ENCODE assay signal across 18 cellular contexts in genomic region chr20:3171391-3172125, GRCh38. TPM values are rescaled to one million over a fixed set of nuclear protein-coding genes. Genes with fewer than 3 reads are reported as not detected.
DNase-seq lines count a peak whose midpoint lies in the region; ATAC-seq, FAIRE-seq and TF ChIP-seq lines count a peak whose summit lies in the region.
"Had no signal": no experiment of that assay in that cellular context is flagged by ENCODE, and none has a peak within 500 bp of the region (broad histone marks: within the 10 kb centered on the region; RNA-seq: fewer than 3 reads in every experiment).

No MANE protein-coding gene starts in this region.

- no peak overlapping the region for H3K4me3 ChIP-seq in CD4-positive, CD25-positive, alpha-beta regulatory T cell (ENCODE audit: low read depth, low read length)
- H3K4me3 ChIP-seq in K562 (no peak overlapping the region), uterus (no peak overlapping the region)
- H3K4me3 ChIP-seq: MG63, mucosa of descending colon, tibial nerve had no signal

- peaks cover 66% of the 10 kb centered on the region for H3K27me3 Mint-ChIP-seq in CD4-positive, CD25-positive, alpha-beta regulatory T cell
- H3K27me3 Mint-ChIP-seq in naive B cell: peaks cover 33 to 69% (median 55%) of the 10 kb centered on the region in 3 donors

- TF ChIP-seq EP300 in K562 (IDR thresholded peaks at IDR 0.05; ENCODE audit: low read length): no peak

- no TSS peak for BruUV-seq in K562 (replicated peaks; lab: Mats Ljungman, UMichigan)

- TF ChIP-seq RAD21 in K562 (CRISPR knock-in tag; conservative IDR thresholded peaks at IDR 0.05 in 1 of 2, IDR thresholded peaks at IDR 0.05 in 1 of 2): no peak

- no peak for TF ChIP-seq POLR2A in K562 (conservative IDR thresholded peaks at IDR 0.05)
- TF ChIP-seq POLR2A in uterus (IDR thresholded peaks at IDR 0.05): no peak

- H3K27ac Mint-ChIP-seq in CD4-positive, CD25-positive, alpha-beta regulatory T cell: peak overlapping the region in 1 of 3 donors; percentile 86
- H3K27ac Mint-ChIP-seq in naive B cell: peak overlapping the region in 4 of 6 donors; percentile 6 to 87 (median 26)
- H3K27ac Mint-ChIP-seq: activated CD4-positive, alpha-beta T cell treated with anti-CD3 and anti-CD28 coated beads for 36 hours had no signal

- POLR2A ChIA-PET in K562 (lab: Yijun Ruan, JAX) (interaction anchor here (0.9 to 1.5 kb wide), 3 partner anchors 10 to 37 kb away, joined by 3 to 6 read pairs (median 3); partner anchors contain the start of gene ITPA), HEK293T (lab: Yijun Ruan, JAX) (interaction anchor here (1.8 to 2.9 kb wide), 3 partner anchors 10 to 12 kb away, joined by 4 to 13 read pairs (median 13); partner anchors contain the start of genes FASTKD5 and UBOX5)

- H3K4me3 Mint-ChIP-seq in CD4-positive, CD25-positive, alpha-beta regulatory T cell: peak overlapping the region; percentile 83 to 97 (median 87)
- peak overlapping the region; percentile 27 to 94 (median 82) for H3K4me3 Mint-ChIP-seq in naive B cell

- no peaks in the 10 kb centered on the region for H3K36me3 Mint-ChIP-seq in CD4-positive, CD25-positive, alpha-beta regulatory T cell
- no peaks in the 10 kb centered on the region for H3K36me3 Mint-ChIP-seq in naive B cell

- in situ Hi-C loops in GM13977 (cut with MboI; ENCODE audit: low pct_unique_long_range_greater_than_20kb, low sequenced_read_pairs, unreplicated experiment) (no loop called here), K562 (cut with MboI) (no loop called here)

- peaks cover 11% of the 10 kb centered on the region; the same call in 2 of the 3 replicates for H3K79me2 ChIP-seq in K562 (ENCODE audit: control insufficient read depth, insufficient read depth, low read length)

- H3K4me2 ChIP-seq in K562 (ENCODE audit: insufficient read depth, low read length): no peak overlapping the region

- DNase-seq in CD4-positive, CD25-positive, alpha-beta regulatory T cell: no peak
- DNase-seq in GM13977 (ENCODE audit: low spot score): peak; percentile 19
- no peak for DNase-seq in K562 (ENCODE audit: extremely low read depth in 1 of 4, low spot score in 3 of 4)
- no peak for DNase-seq in naive B cell
- DNase-seq in middle frontal gyrus (ENCODE audit: extremely low spot score, low spot score): no peak
- DNase-seq in uterus: no peak
- DNase-seq in HEK293T (ENCODE audit: extremely low spot score): no peak
- DNase-seq in AG08396 (ENCODE audit: low spot score): no peak
- DNase-seq: activated CD4-positive, alpha-beta T cell treated with anti-CD3 and anti-CD28 coated beads for 36 hours; kidney; MG63; mucosa of descending colon; NCI-H2029; stimulated activated CD4-positive, alpha-beta T cell treated with anti-CD3 and anti-CD28 coated beads, Interleukin-1b, Interleukin-23, amount 100 ng/mL, for 48 hours had no signal

- H3K27ac ChIP-seq in CD4-positive, CD25-positive, alpha-beta regulatory T cell (ENCODE audit: insufficient read depth, low read length, poor library complexity, severe bottlenecking): no peak overlapping the region
- H3K27ac ChIP-seq in K562 (ENCODE audit: extremely low read depth, low read depth, low read length): no peak overlapping the region
- H3K27ac ChIP-seq in uterus: no peak overlapping the region

- H3K9me3 Mint-ChIP-seq in CD4-positive, CD25-positive, alpha-beta regulatory T cell: no peaks in the 10 kb centered on the region
- H3K9me3 Mint-ChIP-seq in naive B cell: no peaks in the 10 kb centered on the region
- H3K9me3 Mint-ChIP-seq: T-helper 1 cell treated with Interleukin-12 subunit alpha and Interleukin-12 subunit beta and Interleukin-4 antibody, amounts not matched to agents 30 μg/mL and 1 μg/mL, for 36 hours had no signal

- H2AFZ ChIP-seq in K562 (ENCODE audit: low read depth, low read length): no peak overlapping the region

- TF ChIP-seq CTCF in GM13977 (IDR thresholded peaks at IDR 0.05; ENCODE audit: extremely low read depth, insufficient read depth, missing control alignments) (no peak), K562 (IDR thresholded peaks at IDR 0.05 in 2 of 3, conservative IDR thresholded peaks at IDR 0.05 in 1 of 3; ENCODE audit: insufficient read depth in 2 of 3, low read depth in 1 of 3, low read length in 3 of 3) (no peak), uterus (IDR thresholded peaks at IDR 0.05) (no peak)

- peaks cover 25% of the 10 kb centered on the region for H3K4me1 ChIP-seq in CD4-positive, CD25-positive, alpha-beta regulatory T cell (ENCODE audit: control insufficient read depth, insufficient read depth, low read length, poor library complexity, severe bottlenecking)
- peaks cover 0 to 34% of the 10 kb centered on the region in 2 experiments; a peak in 3 of 5 replicates for H3K4me1 ChIP-seq in K562 (replicated peaks in 1 of 2; ENCODE audit: control insufficient read depth in 2 of 2, insufficient read depth in 2 of 2, low read length in 2 of 2)
- no peaks in the 10 kb centered on the region for H3K4me1 ChIP-seq in uterus

- no peak for FAIRE-seq in K562 (lab: Jason Lieb, UNC)
- FAIRE-seq: endothelial cell of umbilical vein, HTR-8/SVneo, kidney had no signal

- ATAC-seq in CD4-positive, CD25-positive, alpha-beta regulatory T cell (ENCODE audit: low read depth in 2 of 2): no peak
- ATAC-seq in K562 (no peak), naive B cell (ENCODE audit: low read depth in 2 of 2) (no peak)
- ATAC-seq: activated CD4-positive, alpha-beta T cell treated with anti-CD3 and anti-CD28 coated beads for 36 hours; mucosa of descending colon had no signal

- peaks cover 0 to 25% (median 12%) of the 10 kb centered on the region in 4 donors for H3K4me1 Mint-ChIP-seq in CD4-positive, CD25-positive, alpha-beta regulatory T cell
- peaks cover 12 to 32% (median 23%) of the 10 kb centered on the region in 3 donors for H3K4me1 Mint-ChIP-seq in naive B cell

- intact Hi-C loops in K562 (cut with micrococcal nuclease): no loop called here
- intact Hi-C loops in uterus (cut with DNase I; ENCODE audit: low total_unique reads): no loop called here

- no peaks in the 10 kb centered on the region for H4K20me1 ChIP-seq in K562 (replicated peaks; ENCODE audit: control insufficient read depth, insufficient read depth, low read length)

- H3K9me1 ChIP-seq in K562 (ENCODE audit: control insufficient read depth, insufficient read depth, low read length): no peaks in the 10 kb centered on the region

- H3K36me3 ChIP-seq in CD4-positive, CD25-positive, alpha-beta regulatory T cell (ENCODE audit: control insufficient read depth, insufficient read depth, low read length): no peaks in the 10 kb centered on the region
- no peaks in the 10 kb centered on the region for H3K36me3 ChIP-seq in K562 (ENCODE audit: control insufficient read depth, insufficient read depth, low read length)
- H3K36me3 ChIP-seq in uterus: no peaks in the 10 kb centered on the region
- H3K36me3 ChIP-seq: MG63, tibial nerve had no signal

- H3K9ac ChIP-seq in K562 (ENCODE audit: insufficient read depth in 1 of 2, low read depth in 2 of 2, low read length in 2 of 2): 0 out of 4 replicates have a peak overlapping the region, but pooled peaks of 1 of the 2 experiments have one; percentile 20

- CTCF ChIA-PET in K562 (lab: Yijun Ruan, JAX; ENCODE audit: low intra/inter-chr PET ratio): no interaction called here
- CTCF ChIA-PET in HEK293T (lab: Yijun Ruan, JAX): interaction anchor here (0.6 kb wide), 1 partner anchor 99 kb away, joined by 4 read pairs; no protein-coding TSS in a partner anchor

- WGBS in K562 (ENCODE audit: insufficient coverage, low coverage, missing lambda C conversion rate): 26% methylated on average over 5 of the region's 14 CpGs

- no peaks in the 10 kb centered on the region for H3K9me3 ChIP-seq in CD4-positive, CD25-positive, alpha-beta regulatory T cell (ENCODE audit: control insufficient read depth in 2 of 2, low read length in 2 of 2)
- H3K9me3 ChIP-seq in K562 (replicated peaks; ENCODE audit: control insufficient read depth, insufficient read depth, low read depth, low read length): no peaks in the 10 kb centered on the region
- no peaks in the 10 kb centered on the region for H3K9me3 ChIP-seq in uterus
- H3K9me3 ChIP-seq: MG63, mucosa of descending colon, tibial nerve had no signal

- H3K27me3 ChIP-seq in CD4-positive, CD25-positive, alpha-beta regulatory T cell (ENCODE audit: control insufficient read depth, insufficient read depth, low read length): peaks cover 11% of the 10 kb centered on the region
- no peaks in the 10 kb centered on the region for H3K27me3 ChIP-seq in K562 (ENCODE audit: control insufficient read depth in 2 of 2, insufficient read depth in 2 of 2, low read length in 2 of 2)
- no peaks in the 10 kb centered on the region for H3K27me3 ChIP-seq in uterus

RNA-seq across cellular contexts. Expression of gene LZTS3, which starts 1.8 kb away (rescaled TPM):
- total RNA-seq in CD4-positive, CD25-positive, alpha-beta regulatory T cell: 24.2 TPM
- polyA plus RNA-seq in CD4-positive, CD25-positive, alpha-beta regulatory T cell: 1 to 10 TPM; 1.0 to 2.3 (median 1.1) TPM
- total RNA-seq in K562 (2011; cell fraction: chromatin; rRNA removed; ENCODE audit: low replicate concordance): 3.8 and 12.3 TPM in 2 replicates
- total RNA-seq in K562 (2011; cell fraction: nucleolus; rRNA removed): 7.0 and 8.0 TPM in 2 replicates
- 5.1 and 5.7 TPM in 2 replicates for total RNA-seq in K562 (2011; cell fraction: nucleoplasm; rRNA removed)
- total RNA-seq in K562 (2014; rRNA removed) (2.8 and 3.4 TPM in 2 replicates), K562 (2014; rRNA removed; fragmentation: Illumina TruSeq; extraction: Trizol) (0.70 and 0.73 TPM in 2 replicates), K562 (2015; rRNA removed; fragmentation: Illumina TruSeq; extraction: Trizol) (1.1 and 1.2 TPM in 2 replicates), K562 (2021) (2.4 and 2.9 TPM in 2 replicates), uterus (10 to 100 TPM in 2 of 4 donors, 1 to 10 TPM in 2; 3.6 to 13.1 (median 8.2) TPM)
- polyA plus RNA-seq in K562 (2011; rRNA removed) (2.4 and 4.0 TPM in 2 replicates), K562 (2014; fragmentation: Illumina TruSeq; extraction: Trizol) (2.0 and 2.3 TPM in 2 replicates), K562 (2014; fragmentation: Nextera tagmentation; extraction: Ambion mirVana) (under 1 TPM; 0.07 to 0.28 TPM), K562 (2014; rRNA removed) (2.6 and 2.8 TPM in 2 replicates), naive B cell (ENCODE audit: low read depth in 6 of 6) (1 to 10 TPM in 2 of 6 donors, under 1 TPM in 4; 0.19 to 1.4 (median 0.56) TPM)
- polyA plus RNA-seq in K562 (2011; cell fraction: cytosol; rRNA removed): 4.6 and 7.3 TPM in 2 replicates
- 10.3 and 10.6 TPM in 2 replicates for polyA plus RNA-seq in K562 (2011; cell fraction: nucleus; rRNA removed)
- 1.4 and 1.7 TPM in 2 replicates for polyA plus RNA-seq in K562 (2012)
- polyA minus RNA-seq in K562 (2011; rRNA and poly(A)+ RNA removed): 1.2 and 2.1 TPM in 2 replicates
- 1.7 and 4.8 TPM in 2 replicates for polyA minus RNA-seq in K562 (2011; cell fraction: cytosol; rRNA and poly(A)+ RNA removed)
- polyA minus RNA-seq in K562 (2011; cell fraction: nucleus; rRNA and poly(A)+ RNA removed): 1.2 and 1.8 TPM in 2 replicates

RNA-seq across cellular contexts. Expression of gene FASTKD5, which starts 11.9 kb away (rescaled TPM):
- total RNA-seq in CD4-positive, CD25-positive, alpha-beta regulatory T cell: 35.0 TPM
- 10 to 100 TPM; 17.4 to 31.1 (median 25.8) TPM for polyA plus RNA-seq in CD4-positive, CD25-positive, alpha-beta regulatory T cell
- total RNA-seq in K562 (2011; cell fraction: chromatin; rRNA removed; ENCODE audit: low replicate concordance): 21.4 and 33.7 TPM in 2 replicates
- 15.5 and 15.7 TPM in 2 replicates for total RNA-seq in K562 (2011; cell fraction: nucleolus; rRNA removed)
- total RNA-seq in K562 (2011; cell fraction: nucleoplasm; rRNA removed): 13.7 and 18.6 TPM in 2 replicates
- total RNA-seq in K562 (2014; rRNA removed) (19.8 and 20.7 TPM in 2 replicates), K562 (2014; rRNA removed; fragmentation: Illumina TruSeq; extraction: Trizol) (24.4 and 25.4 TPM in 2 replicates), K562 (2015; rRNA removed; fragmentation: Illumina TruSeq; extraction: Trizol) (24.3 and 25.2 TPM in 2 replicates), K562 (2021) (21.2 and 22.8 TPM in 2 replicates), uterus (10 to 100 TPM; 12.3 to 17.2 (median 12.7) TPM)
- polyA plus RNA-seq in K562 (2011; rRNA removed) (32.5 and 36.6 TPM in 2 replicates), K562 (2014; fragmentation: Illumina TruSeq; extraction: Trizol) (23.4 and 25.9 TPM in 2 replicates), K562 (2014; fragmentation: Nextera tagmentation; extraction: Ambion mirVana) (10 to 100 TPM; 31.7 to 35.8 TPM), K562 (2014; rRNA removed) (23.6 and 24.3 TPM in 2 replicates), naive B cell (ENCODE audit: low read depth in 6 of 6) (10 to 100 TPM; 10.8 to 22.6 (median 16.8) TPM)
- polyA plus RNA-seq in K562 (2011; cell fraction: cytosol; rRNA removed): 13.6 and 25.6 TPM in 2 replicates
- polyA plus RNA-seq in K562 (2011; cell fraction: nucleus; rRNA removed): 10.9 and 22.1 TPM in 2 replicates
- polyA plus RNA-seq in K562 (2012): 12.1 and 15.1 TPM in 2 replicates
- 35.6 and 49.1 TPM in 2 replicates for polyA minus RNA-seq in K562 (2011; rRNA and poly(A)+ RNA removed)
- 13.5 and 13.9 TPM in 2 replicates for polyA minus RNA-seq in K562 (2011; cell fraction: cytosol; rRNA and poly(A)+ RNA removed)
- 5.7 and 16.3 TPM in 2 replicates for polyA minus RNA-seq in K562 (2011; cell fraction: nucleus; rRNA and poly(A)+ RNA removed)

RNA-seq across cellular contexts. Expression of gene UBOX5, which starts 11.9 kb away (rescaled TPM):
- 9.3 TPM for total RNA-seq in CD4-positive, CD25-positive, alpha-beta regulatory T cell
- 1 to 10 TPM; 5.3 to 7.7 (median 6.8) TPM for polyA plus RNA-seq in CD4-positive, CD25-positive, alpha-beta regulatory T cell
- 4.9 and 13.2 TPM in 2 replicates for total RNA-seq in K562 (2011; cell fraction: chromatin; rRNA removed; ENCODE audit: low replicate concordance)
- total RNA-seq in K562 (2011; cell fraction: nucleolus; rRNA removed): 7.1 and 7.2 TPM in 2 replicates
- 7.6 and 7.8 TPM in 2 replicates for total RNA-seq in K562 (2011; cell fraction: nucleoplasm; rRNA removed)
- 2.8 and 4.4 TPM in 2 replicates for total RNA-seq in K562 (2014; rRNA removed)
- 1.3 and 1.8 TPM in 2 replicates for total RNA-seq in K562 (2014; rRNA removed; fragmentation: Illumina TruSeq; extraction: Trizol)
- 2.0 and 2.3 TPM in 2 replicates for total RNA-seq in K562 (2015; rRNA removed; fragmentation: Illumina TruSeq; extraction: Trizol)
- total RNA-seq in K562 (2021): 5.0 and 5.4 TPM in 2 replicates
- polyA plus RNA-seq in K562 (2011; rRNA removed): 2.2 and 6.4 TPM in 2 replicates
- polyA plus RNA-seq in K562 (2011; cell fraction: cytosol; rRNA removed): 3.7 and 4.6 TPM in 2 replicates
- polyA plus RNA-seq in K562 (2011; cell fraction: nucleus; rRNA removed): 3.1 and 4.1 TPM in 2 replicates
- polyA plus RNA-seq in K562 (2012): 3.3 and 3.4 TPM in 2 replicates
- 3.9 and 4.1 TPM in 2 replicates for polyA plus RNA-seq in K562 (2014; fragmentation: Illumina TruSeq; extraction: Trizol)
- under 1 TPM; 0.24 to 0.85 TPM for polyA plus RNA-seq in K562 (2014; fragmentation: Nextera tagmentation; extraction: Ambion mirVana)
- polyA plus RNA-seq in K562 (2014; rRNA removed): 2.1 and 2.2 TPM in 2 replicates
- polyA minus RNA-seq in K562 (2011; rRNA and poly(A)+ RNA removed): 3.2 and 4.3 TPM in 2 replicates
- 3.3 and 6.9 TPM in 2 replicates for polyA minus RNA-seq in K562 (2011; cell fraction: cytosol; rRNA and poly(A)+ RNA removed)
- polyA minus RNA-seq in K562 (2011; cell fraction: nucleus; rRNA and poly(A)+ RNA removed): 1.9 and 3.8 TPM in 2 replicates
- 1 to 10 TPM; 4.0 to 7.6 (median 4.9) TPM for polyA plus RNA-seq in naive B cell (ENCODE audit: low read depth in 6 of 6)
- 10 to 100 TPM in 2 of 4 donors, 1 to 10 TPM in 2; 2.6 to 14.1 (median 8.5) TPM for total RNA-seq in uterus

RNA-seq across cellular contexts. Expression of gene DDRGK1, which starts 32.9 kb away (rescaled TPM):
- total RNA-seq in CD4-positive, CD25-positive, alpha-beta regulatory T cell: 39.2 TPM
- 10 to 100 TPM; 44.7 to 53.8 (median 49.5) TPM for polyA plus RNA-seq in CD4-positive, CD25-positive, alpha-beta regulatory T cell
- total RNA-seq in K562 (2011; cell fraction: chromatin; rRNA removed; ENCODE audit: low replicate concordance): 59.1 and 80.5 TPM in 2 replicates
- 65.5 and 65.9 TPM in 2 replicates for total RNA-seq in K562 (2011; cell fraction: nucleolus; rRNA removed)
- total RNA-seq in K562 (2011; cell fraction: nucleoplasm; rRNA removed): 71.2 and 83.1 TPM in 2 replicates
- total RNA-seq in K562 (2014; rRNA removed): 52.3 and 55.9 TPM in 2 replicates
- 13.5 and 18.7 TPM in 2 replicates for total RNA-seq in K562 (2014; rRNA removed; fragmentation: Illumina TruSeq; extraction: Trizol)
- total RNA-seq in K562 (2015; rRNA removed; fragmentation: Illumina TruSeq; extraction: Trizol): 29.8 and 31.3 TPM in 2 replicates
- 37.1 and 45.1 TPM in 2 replicates for total RNA-seq in K562 (2021)
- 29.1 and 67.9 TPM in 2 replicates for polyA plus RNA-seq in K562 (2011; rRNA removed)
- polyA plus RNA-seq in K562 (2011; cell fraction: cytosol; rRNA removed): 35.1 and 63.8 TPM in 2 replicates
- polyA plus RNA-seq in K562 (2011; cell fraction: nucleus; rRNA removed): 92.4 and 212 TPM in 2 replicates
- polyA plus RNA-seq in K562 (2012): 34.4 and 35.1 TPM in 2 replicates
- polyA plus RNA-seq in K562 (2014; fragmentation: Illumina TruSeq; extraction: Trizol): 22.1 and 31.4 TPM in 2 replicates
- polyA plus RNA-seq in K562 (2014; fragmentation: Nextera tagmentation; extraction: Ambion mirVana): 1 to 10 TPM; 2.3 to 3.4 TPM
- 46.2 and 54.4 TPM in 2 replicates for polyA plus RNA-seq in K562 (2014; rRNA removed)
- polyA minus RNA-seq in K562 (2011; rRNA and poly(A)+ RNA removed): 19.0 and 25.7 TPM in 2 replicates
- 16.6 and 19.7 TPM in 2 replicates for polyA minus RNA-seq in K562 (2011; cell fraction: cytosol; rRNA and poly(A)+ RNA removed)
- polyA minus RNA-seq in K562 (2011; cell fraction: nucleus; rRNA and poly(A)+ RNA removed): 8.5 and 29.2 TPM in 2 replicates
- polyA plus RNA-seq in naive B cell (ENCODE audit: low read depth in 6 of 6): 10 to 100 TPM; 33.3 to 51.0 (median 38.3) TPM
- total RNA-seq in uterus: 10 to 100 TPM; 37.7 to 74.9 (median 40.1) TPM

RNA-seq across cellular contexts. Expression of gene ITPA, which starts 37.7 kb away (rescaled TPM):
- total RNA-seq in CD4-positive, CD25-positive, alpha-beta regulatory T cell: 51.1 TPM
- 10 to 100 TPM; 56.6 to 97.1 (median 88.5) TPM for polyA plus RNA-seq in CD4-positive, CD25-positive, alpha-beta regulatory T cell
- total RNA-seq in K562 (2011; cell fraction: chromatin; rRNA removed; ENCODE audit: low replicate concordance): 17.6 and 37.3 TPM in 2 replicates
- 25.0 and 29.3 TPM in 2 replicates for total RNA-seq in K562 (2011; cell fraction: nucleolus; rRNA removed)
- total RNA-seq in K562 (2011; cell fraction: nucleoplasm; rRNA removed): 22.3 and 33.4 TPM in 2 replicates
- total RNA-seq in K562 (2014; rRNA removed) (57.9 and 69.1 TPM in 2 replicates), K562 (2014; rRNA removed; fragmentation: Illumina TruSeq; extraction: Trizol) (25.6 and 29.1 TPM in 2 replicates), K562 (2015; rRNA removed; fragmentation: Illumina TruSeq; extraction: Trizol) (37.9 and 38.4 TPM in 2 replicates), K562 (2021) (59.8 and 70.1 TPM in 2 replicates), uterus (10 to 100 TPM in 3 of 4 donors, 1 to 10 TPM in 1; 6.9 to 25.0 (median 21.8) TPM)
- polyA plus RNA-seq in K562 (2011; rRNA removed) (31.9 and 48.1 TPM in 2 replicates), K562 (2014; fragmentation: Illumina TruSeq; extraction: Trizol) (36.7 and 46.9 TPM in 2 replicates), K562 (2014; fragmentation: Nextera tagmentation; extraction: Ambion mirVana) (10 to 100 TPM in 1 of 2 experiments, 1 to 10 TPM in 1; 5.0 to 20.1 TPM), K562 (2014; rRNA removed) (79.7 and 81.3 TPM in 2 replicates), naive B cell (ENCODE audit: low read depth in 6 of 6) (10 to 100 TPM; 49.1 to 89.5 (median 75.0) TPM)
- polyA plus RNA-seq in K562 (2011; cell fraction: cytosol; rRNA removed): 50.7 and 79.6 TPM in 2 replicates
- 37.7 and 38.1 TPM in 2 replicates for polyA plus RNA-seq in K562 (2011; cell fraction: nucleus; rRNA removed)
- 40.6 and 45.0 TPM in 2 replicates for polyA plus RNA-seq in K562 (2012)
- polyA minus RNA-seq in K562 (2011; rRNA and poly(A)+ RNA removed): 9.4 and 11.0 TPM in 2 replicates
- polyA minus RNA-seq in K562 (2011; cell fraction: cytosol; rRNA and poly(A)+ RNA removed): 12.7 and 13.8 TPM in 2 replicates
- polyA minus RNA-seq in K562 (2011; cell fraction: nucleus; rRNA and poly(A)+ RNA removed): 7.0 and 10.7 TPM in 2 replicates
